ENCODE assay signal across 11 cellular contexts in genomic region chr6:144468709-144469108, GRCh38.
A peak's percentile ranks its signal among the peaks of the same experiment; 100 is the strongest.
DNase-seq lines count a peak whose midpoint lies in the region; ATAC-seq and TF ChIP-seq lines count a peak whose summit lies in the region.
"Had no signal": no experiment of that assay in that cellular context is flagged by ENCODE, and none has a peak within 500 bp of the region (broad histone marks: within the 10 kb centered on the region; RNA-seq: fewer than 3 reads in every experiment).

No MANE protein-coding gene starts in this region.

- peaks cover 21% of the 10 kb centered on the region for H3K4me1 ChIP-seq in CD8-positive, alpha-beta T cell (ENCODE audit: insufficient read depth, low read length)
- peaks cover 21% of the 10 kb centered on the region for H3K4me1 ChIP-seq in GM23338 (ENCODE audit: insufficient read depth)

- no peaks in the 10 kb centered on the region for H3K9me3 Mint-ChIP-seq in CD8-positive, alpha-beta T cell
- H3K9me3 Mint-ChIP-seq in activated T-helper 1 cell treated with anti-CD3 and anti-CD28 coated beads, Interleukin-12 subunit alpha, Interleukin-12 subunit beta, Interleukin-2, Interleukin-4 antibody, amounts not matched to agents 30 ng/mL and 10 ng/mL and 1 ng/mL, durations not matched to agents 14 hours and 24 hours and 36 hours, result no peaks in the 10 kb centered on the region
- H3K9me3 Mint-ChIP-seq in mesothelial cell of epicardium (no peaks in the 10 kb centered on the region), GM23338 (peaks cover 21% of the 10 kb centered on the region; the same call in 2 of the 3 replicates)

- H4K20me1 ChIP-seq in GM23338 (replicated peaks; ENCODE audit: insufficient read depth), result no peaks in the 10 kb centered on the region; the same call in 1 of the 2 replicates

- H3K27ac Mint-ChIP-seq in CD8-positive, alpha-beta T cell, result peak overlapping the region; percentile 82
- peak overlapping the region; percentile 86 for H3K27ac Mint-ChIP-seq in activated T-helper 1 cell treated with anti-CD3 and anti-CD28 coated beads, Interleukin-12 subunit alpha, Interleukin-12 subunit beta, Interleukin-2, Interleukin-4 antibody, amounts not matched to agents 30 ng/mL and 10 ng/mL and 1 ng/mL, durations not matched to agents 14 hours and 24 hours and 36 hours
- peak overlapping the region; percentile 78 for H3K27ac Mint-ChIP-seq in mesothelial cell of epicardium
- no peak overlapping the region; the same call in 1 of the 2 replicates for H3K27ac Mint-ChIP-seq in GM23338

- CTCF ChIA-PET in CD8-positive, alpha-beta T cell (lab: Charles Lee), result interaction anchor here (0.7 to 1.2 kb wide), 3 partner anchors 13 to 456 kb away, joined by 3 read pairs; no protein-coding TSS in a partner anchor

- peak; percentile 49 for ATAC-seq in CD8-positive, alpha-beta T cell
- ATAC-seq in GM23338 (no peak), GM19455 (IDR thresholded peaks at IDR 0.05; ENCODE audit: unreplicated experiment) (no peak)

- no peak overlapping the region for H3K27ac ChIP-seq in CD8-positive, alpha-beta T cell (ENCODE audit: low read depth, low read length)
- H3K27ac ChIP-seq in KOPT-K1 (ENCODE audit: low read depth, low read length, poor library complexity, severe bottlenecking), result peak overlapping the region; percentile 63
- H3K27ac ChIP-seq in GM23338 (ENCODE audit: low read depth), result no peak overlapping the region

- no peaks in the 10 kb centered on the region for H3K79me2 ChIP-seq in GM23338 (replicated peaks; ENCODE audit: insufficient read depth)

- H3K9me2 ChIP-seq in GM23338 (ENCODE audit: insufficient read depth), result peaks cover 5% of the 10 kb centered on the region; the same call in 1 of the 2 replicates

- no peaks in the 10 kb centered on the region for H3F3A ChIP-seq in GM23338 (replicated peaks; ENCODE audit: low read depth)

- no peak overlapping the region for H2AFZ ChIP-seq in GM23338

- POLR2A ChIA-PET in CD8-positive, alpha-beta T cell (lab: Charles Lee), result no interaction called here

- no peaks in the 10 kb centered on the region for H3K9me3 ChIP-seq in CD8-positive, alpha-beta T cell (ENCODE audit: low read length)
- H3K9me3 ChIP-seq in KOPT-K1 (ENCODE audit: insufficient read depth, low read length, poor library complexity, severe bottlenecking), result no peaks in the 10 kb centered on the region

- H3K27me3 Mint-ChIP-seq in CD8-positive, alpha-beta T cell (ENCODE audit: low read depth), result no peaks in the 10 kb centered on the region
- H3K27me3 Mint-ChIP-seq in activated T-helper 1 cell treated with anti-CD3 and anti-CD28 coated beads, Interleukin-12 subunit alpha, Interleukin-12 subunit beta, Interleukin-2, Interleukin-4 antibody, amounts not matched to agents 30 ng/mL and 10 ng/mL and 1 ng/mL, durations not matched to agents 14 hours and 24 hours and 36 hours (ENCODE audit: insufficient read depth), result no peaks in the 10 kb centered on the region
- H3K27me3 Mint-ChIP-seq in mesothelial cell of epicardium (ENCODE audit: low read depth) (no peaks in the 10 kb centered on the region), GM23338 (ENCODE audit: insufficient read depth, low read depth, poor library complexity) (peaks cover 3% of the 10 kb centered on the region)

- H3K4me3 Mint-ChIP-seq in CD8-positive, alpha-beta T cell, result peak overlapping the region; percentile 55
- H3K4me3 Mint-ChIP-seq in activated T-helper 1 cell treated with anti-CD3 and anti-CD28 coated beads, Interleukin-12 subunit alpha, Interleukin-12 subunit beta, Interleukin-2, Interleukin-4 antibody, amounts not matched to agents 30 ng/mL and 10 ng/mL and 1 ng/mL, durations not matched to agents 14 hours and 24 hours and 36 hours, result peak overlapping the region; percentile 54
- no peak overlapping the region for H3K4me3 Mint-ChIP-seq in mesothelial cell of epicardium
- no peak overlapping the region for H3K4me3 Mint-ChIP-seq in GM23338

- H3K4me1 Mint-ChIP-seq in CD8-positive, alpha-beta T cell (ENCODE audit: low read depth), result peaks cover 27% of the 10 kb centered on the region
- peaks cover 27% of the 10 kb centered on the region for H3K4me1 Mint-ChIP-seq in activated T-helper 1 cell treated with anti-CD3 and anti-CD28 coated beads, Interleukin-12 subunit alpha, Interleukin-12 subunit beta, Interleukin-2, Interleukin-4 antibody, amounts not matched to agents 30 ng/mL and 10 ng/mL and 1 ng/mL, durations not matched to agents 14 hours and 24 hours and 36 hours (ENCODE audit: low read depth)
- H3K4me1 Mint-ChIP-seq in mesothelial cell of epicardium (peaks cover 29% of the 10 kb centered on the region), GM23338 (peaks cover 15% of the 10 kb centered on the region)

- intact Hi-C loops in CD8-positive, alpha-beta T cell (cut with DNase I, micrococcal nuclease), result no loop called here
- intact Hi-C loops in activated T-helper 1 cell treated with anti-CD3 and anti-CD28 coated beads, Interleukin-12 subunit alpha, Interleukin-12 subunit beta, Interleukin-2, Interleukin-4 antibody, amounts not matched to agents 30 ng/mL and 10 ng/mL and 1 ng/mL, durations not matched to agents 14 hours and 24 hours and 36 hours (cut with micrococcal nuclease), result loop anchor here (1.0 to 5.0 kb wide), 6 partner anchors 114 to 371 kb away; partner anchors contain the start of genes SF3B5 and UTRN

- no peak for DNase-seq in CD8-positive, alpha-beta T cell
- no peak for DNase-seq in activated T-helper 1 cell treated with anti-CD3 and anti-CD28 coated beads, Interleukin-12 subunit alpha, Interleukin-12 subunit beta, Interleukin-2, Interleukin-4 antibody, amounts not matched to agents 30 ng/mL and 10 ng/mL and 1 ng/mL, durations not matched to agents 14 hours and 24 hours and 36 hours (ENCODE audit: low spot score)
- DNase-seq in mesothelial cell of epicardium (ENCODE audit: low spot score in 2 of 2, unreplicated experiment in 2 of 2) (no peak), GM23338 (ENCODE audit: low spot score) (no peak), Ammon's horn (ENCODE audit: low spot score) (no peak), amniotic stem cell (lab: John Stamatoyannopoulos, UW) (no peak)
- DNase-seq: NCI-H1930, NCI-H82, T1000 had no signal

- H3K4me2 ChIP-seq in GM23338, result no peak overlapping the region

- H3K36me3 Mint-ChIP-seq in CD8-positive, alpha-beta T cell, result peaks cover 75% of the 10 kb centered on the region
- peaks cover 32% of the 10 kb centered on the region for H3K36me3 Mint-ChIP-seq in activated T-helper 1 cell treated with anti-CD3 and anti-CD28 coated beads, Interleukin-12 subunit alpha, Interleukin-12 subunit beta, Interleukin-2, Interleukin-4 antibody, amounts not matched to agents 30 ng/mL and 10 ng/mL and 1 ng/mL, durations not matched to agents 14 hours and 24 hours and 36 hours (ENCODE audit: low read depth)
- peaks cover 32% of the 10 kb centered on the region for H3K36me3 Mint-ChIP-seq in mesothelial cell of epicardium
- peaks cover 48% of the 10 kb centered on the region for H3K36me3 Mint-ChIP-seq in GM23338 (ENCODE audit: low read depth)

- H3K36me3 ChIP-seq in CD8-positive, alpha-beta T cell (ENCODE audit: insufficient read depth, low read length), result peaks cover 4% of the 10 kb centered on the region
- peaks cover 14% of the 10 kb centered on the region; the same call in 1 of the 2 replicates for H3K36me3 ChIP-seq in KOPT-K1 (ENCODE audit: insufficient read depth, low read length)
- no peaks in the 10 kb centered on the region; the same call in 1 of the 2 replicates for H3K36me3 ChIP-seq in GM23338 (ENCODE audit: insufficient read depth)

- H3K27me3 ChIP-seq in CD8-positive, alpha-beta T cell (ENCODE audit: insufficient read depth, low read length), result no peaks in the 10 kb centered on the region
- no peaks in the 10 kb centered on the region for H3K27me3 ChIP-seq in GM23338 (ENCODE audit: insufficient read depth)

- H3K4me3 ChIP-seq in CD8-positive, alpha-beta T cell (ENCODE audit: low read depth, low read length), result no peak overlapping the region
- no peak overlapping the region for H3K4me3 ChIP-seq in GM23338

- TF ChIP-seq CTCF in CD8-positive, alpha-beta T cell (IDR thresholded peaks at IDR 0.05), result no peak
- no peak for TF ChIP-seq CTCF in mesothelial cell of epicardium (IDR thresholded peaks at IDR 0.05; ENCODE audit: unreplicated experiment)
- TF ChIP-seq CTCF in GM23338 (conservative IDR thresholded peaks at IDR 0.05; ENCODE audit: low read depth in 2 of 2), result no peak

TF ChIP-seq in GM23338, 12 proteins besides CTCF, POLR2A, EP300 and RAD21:
- TF ChIP-seq ZNF331 (CRISPR knock-in tag; IDR thresholded peaks at IDR 0.05; ENCODE audit: low read depth), result no peak

Comparison
In these comparisons a context has a peak if more than half of its experiments do, and no peak if none do; other contexts are left out.
1. H3K4me3 Mint-ChIP-seq: peak in CD8-positive, alpha-beta T cell (single experiment) and activated T-helper 1 cell treated with anti-CD3 and anti-CD28 coated beads, Interleukin-12 subunit alpha, Interleukin-12 subunit beta, Interleukin-2, Interleukin-4 antibody, amounts not matched to agents 30 ng/mL and 10 ng/mL and 1 ng/mL, durations not matched to agents 14 hours and 24 hours and 36 hours (single experiment); none in mesothelial cell of epicardium (single experiment) and GM23338 (single experiment).